8 cellular contexts compared by ENCODE assay signal in the genomic region with DNA sequence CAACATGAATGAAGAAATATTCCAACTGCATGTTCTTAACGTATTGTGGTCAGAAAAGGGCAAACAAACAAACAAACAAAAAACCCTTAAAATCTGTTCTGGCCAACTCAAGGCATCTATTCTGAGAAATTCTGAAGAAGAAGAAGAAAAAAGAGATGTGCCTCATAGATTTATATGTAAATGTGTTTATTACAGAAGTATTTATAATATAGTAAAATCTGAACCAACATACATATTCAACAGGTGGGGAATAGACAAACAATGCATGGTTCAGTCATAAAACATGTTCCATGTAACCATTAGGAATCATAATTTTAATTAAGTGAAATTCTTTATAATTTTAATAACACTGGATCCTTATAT. TPM values are rescaled to one million over a fixed set of nuclear protein-coding genes. Genes with fewer than 3 reads are reported as not detected.
DNase-seq lines count a peak whose midpoint lies in the region; ATAC-seq and TF ChIP-seq lines count a peak whose summit lies in the region.

No MANE protein-coding gene starts in this region.

- no peak for TF ChIP-seq EP300 in tibial nerve (IDR thresholded peaks at IDR 0.05)

- TF ChIP-seq CTCF in astrocyte of the spinal cord (IDR thresholded peaks at IDR 0.05; ENCODE audit: low read depth, low read length) (no peak), right lobe of liver (IDR thresholded peaks at IDR 0.05) (no peak), tibial nerve (IDR thresholded peaks at IDR 0.05) (no peak)

- peak overlapping the region; percentile 78 for H3K4me3 Mint-ChIP-seq in T-helper 1 cell treated with Interleukin-12 subunit alpha and Interleukin-12 subunit beta and Interleukin-4 antibody, amounts not matched to agents 30 μg/mL and 1 μg/mL, for 36 hours

- no peaks in the 10 kb centered on the region for H3K9me3 Mint-ChIP-seq in T-helper 1 cell treated with Interleukin-12 subunit alpha and Interleukin-12 subunit beta and Interleukin-4 antibody, amounts not matched to agents 30 μg/mL and 1 μg/mL, for 36 hours

- H3K36me3 ChIP-seq in right lobe of liver (peaks cover 0 to 1% (median 0%) of the 10 kb centered on the region in 4 donors), tibial nerve (peaks cover 0 to 16% (median 0%) of the 10 kb centered on the region in 3 donors)

- ATAC-seq in right lobe of liver, result no peak
- no peak for ATAC-seq in HG02973 (IDR thresholded peaks at IDR 0.05; ENCODE audit: unreplicated experiment)
- no peak for ATAC-seq in HG03442 (IDR thresholded peaks at IDR 0.05; ENCODE audit: unreplicated experiment)

- intact Hi-C loops in right lobe of liver (cut with DNase I), result no loop called here

- H3K4me3 ChIP-seq in astrocyte of the spinal cord (ENCODE audit: low read depth, low read length) (peak overlapping the region; percentile 80), right lobe of liver (peak overlapping the region; percentile 44 to 66 (median 54)), tibial nerve (peak overlapping the region; percentile 51 to 59 (median 54))

- no peaks in the 10 kb centered on the region for H3K9me3 ChIP-seq in right lobe of liver
- H3K9me3 ChIP-seq in tibial nerve, result no peaks in the 10 kb centered on the region

- no peaks in the 10 kb centered on the region for H3K27me3 Mint-ChIP-seq in T-helper 1 cell treated with Interleukin-12 subunit alpha and Interleukin-12 subunit beta and Interleukin-4 antibody, amounts not matched to agents 30 μg/mL and 1 μg/mL, for 36 hours (ENCODE audit: low read depth)

- TF ChIP-seq POLR2A in right lobe of liver (IDR thresholded peaks at IDR 0.05) (no peak), tibial nerve (IDR thresholded peaks at IDR 0.05) (no peak)

- no peak overlapping the region for H3K27ac Mint-ChIP-seq in T-helper 1 cell treated with Interleukin-12 subunit alpha and Interleukin-12 subunit beta and Interleukin-4 antibody, amounts not matched to agents 30 μg/mL and 1 μg/mL, for 36 hours

- H3K4me1 Mint-ChIP-seq in T-helper 1 cell treated with Interleukin-12 subunit alpha and Interleukin-12 subunit beta and Interleukin-4 antibody, amounts not matched to agents 30 μg/mL and 1 μg/mL, for 36 hours (ENCODE audit: low read depth), result peaks cover 58% of the 10 kb centered on the region

- WGBS in right lobe of liver (ENCODE audit: insufficient coverage, low coverage, low lambda C conversion rate, missing lambda C conversion rate), result 0% methylated on average over 1 of the region's 1 CpG
- WGBS in tibial nerve, 2 donors, result 0% methylated on average over 1 of the region's 1 CpG

- H3K27ac ChIP-seq in right lobe of liver, result peak overlapping the region; percentile 88 to 96 (median 92)
- peak overlapping the region; percentile 79 to 96 (median 86) for H3K27ac ChIP-seq in tibial nerve

- H3K4me1 ChIP-seq in right lobe of liver, result peaks cover 0 to 15% (median 0%) of the 10 kb centered on the region in 4 donors
- H3K4me1 ChIP-seq in tibial nerve, result peaks cover 0 to 26% (median 15%) of the 10 kb centered on the region in 4 donors

- in situ Hi-C loops in astrocyte of the spinal cord (cut with HindIII; ENCODE audit: low sequenced_read_pairs), result no loop called here

- peaks cover 30% of the 10 kb centered on the region for H3K36me3 Mint-ChIP-seq in T-helper 1 cell treated with Interleukin-12 subunit alpha and Interleukin-12 subunit beta and Interleukin-4 antibody, amounts not matched to agents 30 μg/mL and 1 μg/mL, for 36 hours (ENCODE audit: low read depth)

- no peak for DNase-seq in T-helper 1 cell
- no peak for DNase-seq in astrocyte of the spinal cord (ENCODE audit: low read depth, low spot score)
- DNase-seq in right lobe of liver, result no peak
- no peak for DNase-seq in tibial nerve (ENCODE audit: low spot score in 2 of 2)
- DNase-seq in NCI-H2196 treated with DMSO at 0.1 percent for 48 hours (lab: John Stamatoyannopoulos, UW; ENCODE audit: unreplicated experiment), result no peak

- no peaks in the 10 kb centered on the region for H3K27me3 ChIP-seq in right lobe of liver
- no peaks in the 10 kb centered on the region for H3K27me3 ChIP-seq in tibial nerve

RNA-seq across cellular contexts. Expression of a gene that starts 0.6 kb away (rescaled TPM):
- total RNA-seq in right lobe of liver (10 to 100 TPM in 5 of 6 experiments, 1 to 10 TPM in 1; 7.7 to 21.6 (median 15.4) TPM), tibial nerve (10 to 100 TPM in 3 of 4 donors, 1 to 10 TPM in 1; 8.4 to 14.0 (median 12.1) TPM)

RNA-seq across cellular contexts. Expression of a gene that starts 17.3 kb away (rescaled TPM):
- total RNA-seq in right lobe of liver (1 to 10 TPM; 1.9 to 5.3 (median 3.7) TPM), tibial nerve (10 to 100 TPM in 3 of 4 donors, 1 to 10 TPM in 1; 6.7 to 20.7 (median 14.5) TPM)

RNA-seq across cellular contexts. Expression of a gene that starts 36.5 kb away (rescaled TPM):
- total RNA-seq in right lobe of liver (10 to 100 TPM in 4 of 6 experiments, 1 to 10 TPM in 2; 9.0 to 15.9 (median 10.6) TPM), tibial nerve (10 to 100 TPM; 12.3 to 29.3 (median 16.6) TPM)
